8 cellular contexts compared by ENCODE assay signal in the genomic region with DNA sequence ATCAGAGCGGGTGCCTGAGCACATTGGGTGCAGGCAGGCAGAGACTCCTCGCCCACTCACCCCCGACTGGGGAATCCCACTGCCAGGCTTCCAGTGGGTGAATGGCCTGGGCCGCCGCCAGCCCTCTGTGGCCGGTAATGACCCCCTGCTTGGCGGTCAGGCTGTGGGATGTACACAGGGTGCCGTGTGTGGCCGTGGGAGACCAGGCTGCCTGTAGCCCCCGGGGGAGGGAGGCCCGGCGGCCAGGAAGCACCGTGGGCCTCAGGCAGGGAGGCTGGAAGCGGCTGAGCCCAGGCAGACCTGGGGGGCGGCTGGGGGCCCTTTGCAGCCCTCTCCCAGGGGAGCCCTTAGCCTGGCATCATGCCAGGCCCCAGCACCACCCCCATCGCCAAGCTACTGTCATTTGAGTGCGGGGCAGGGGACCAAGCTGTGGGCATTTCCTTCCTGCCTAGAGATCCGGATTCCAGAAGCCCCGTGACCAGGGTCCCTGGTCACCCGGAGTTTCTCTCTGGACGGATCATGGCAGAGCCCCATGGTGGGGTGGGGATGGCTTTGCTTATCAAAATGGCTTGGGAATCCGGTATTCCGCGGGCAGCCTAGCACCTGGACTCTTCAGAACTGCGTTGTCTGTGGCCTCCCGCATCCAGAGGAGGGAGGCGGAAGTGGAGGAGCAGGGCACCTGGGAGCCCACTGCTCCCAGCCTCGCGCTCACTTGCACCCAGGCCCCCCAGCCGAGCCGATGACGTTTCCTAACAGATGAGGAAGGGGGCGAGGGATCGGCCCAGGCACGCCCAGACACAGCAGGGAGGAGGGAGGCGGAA. TPM values are rescaled to one million over a fixed set of nuclear protein-coding genes. Genes with fewer than 3 reads are reported as not detected.
DNase-seq lines count a peak whose midpoint lies in the region; ATAC-seq and TF ChIP-seq lines count a peak whose summit lies in the region.

No MANE protein-coding gene starts in this region.

- ATAC-seq in activated CD8-positive, alpha-beta T cell treated with anti-CD3 and anti-CD28 coated beads for 36 hours = peak; percentile 15
- ATAC-seq in HG03460 (IDR thresholded peaks at IDR 0.05; ENCODE audit: unreplicated experiment) = no peak

- H3K27ac ChIP-seq in muscle layer of colon (ENCODE audit: low read depth, low read length) = peak overlapping the region; percentile 89
- peak overlapping the region; percentile 69 for H3K27ac ChIP-seq in subcutaneous abdominal adipose tissue (ENCODE audit: low read depth, low read length)

- no peak for TF ChIP-seq CTCF in activated CD8-positive, alpha-beta T cell treated with anti-CD3 and anti-CD28 coated beads for 36 hours (IDR thresholded peaks at IDR 0.05)
- no peak for TF ChIP-seq CTCF in epithelial cell of esophagus (IDR thresholded peaks at IDR 0.05; ENCODE audit: insufficient read depth, low read depth, low read length, missing control alignments)

- CTCF ChIA-PET in activated CD8-positive, alpha-beta T cell treated with anti-CD3 and anti-CD28 coated beads for 36 hours (lab: Charles Lee) = interaction anchor here (1.6 to 1.8 kb wide), 2 partner anchors 24 to 77 kb away, joined by 5 to 6 read pairs; no protein-coding TSS in a partner anchor

- H3K4me3 ChIP-seq in epithelial cell of esophagus (ENCODE audit: low read length) (peak overlapping the region; percentile 82), muscle layer of colon (ENCODE audit: low read depth in 1 of 2, low read length in 2 of 2) (peak overlapping the region; percentile 75 to 84), subcutaneous abdominal adipose tissue (ENCODE audit: low read depth in 1 of 5, low read length in 5 of 5) (peak overlapping the region; percentile 67 to 84 (median 80))

- H3K4me3 Mint-ChIP-seq in activated CD8-positive, alpha-beta T cell treated with anti-CD3 and anti-CD28 coated beads for 36 hours = peak overlapping the region; percentile 96

- intact Hi-C loops in activated CD8-positive, alpha-beta T cell treated with anti-CD3 and anti-CD28 coated beads for 36 hours (cut with micrococcal nuclease) = loop anchor here (10.0 kb wide), 1 partner anchor 78 kb away; a partner anchor contains a TSS

- H3K9ac ChIP-seq in muscle layer of colon (ENCODE audit: low read length) (peak overlapping the region; percentile 54), subcutaneous abdominal adipose tissue (ENCODE audit: low read length in 5 of 5) (peak overlapping the region; percentile 26 to 94 (median 83))

- no peaks in the 10 kb centered on the region for H3K27me3 Mint-ChIP-seq in activated CD8-positive, alpha-beta T cell treated with anti-CD3 and anti-CD28 coated beads for 36 hours

- POLR2A ChIA-PET in activated CD8-positive, alpha-beta T cell treated with anti-CD3 and anti-CD28 coated beads for 36 hours (lab: Charles Lee) = interaction anchor here (0.6 to 1.4 kb wide), 2 partner anchors 14 to 82 kb away, joined by 3 to 5 read pairs; no protein-coding TSS in a partner anchor

- H3K9me3 ChIP-seq in muscle layer of colon (ENCODE audit: low read length) = no peaks in the 10 kb centered on the region
- H3K9me3 ChIP-seq in subcutaneous abdominal adipose tissue (ENCODE audit: control insufficient read depth in 5 of 5, low read length in 5 of 5) = no peaks in the 10 kb centered on the region

- H3K36me3 Mint-ChIP-seq in activated CD8-positive, alpha-beta T cell treated with anti-CD3 and anti-CD28 coated beads for 36 hours (ENCODE audit: low read depth) = no peaks in the 10 kb centered on the region

- H3K27ac Mint-ChIP-seq in activated CD8-positive, alpha-beta T cell treated with anti-CD3 and anti-CD28 coated beads for 36 hours = peak overlapping the region; percentile 91

- H3K4me1 ChIP-seq in muscle layer of colon (ENCODE audit: insufficient read depth, low read length) = peaks cover 40% of the 10 kb centered on the region
- peaks cover 4 to 79% (median 72%) of the 10 kb centered on the region in 5 donors for H3K4me1 ChIP-seq in subcutaneous abdominal adipose tissue (ENCODE audit: control insufficient read depth in 5 of 5, insufficient read depth in 5 of 5, low read length in 5 of 5)

- H3K27me3 ChIP-seq in muscle layer of colon (ENCODE audit: control insufficient read depth in 1 of 2, insufficient read depth in 2 of 2, low read length in 2 of 2) = no peaks in the 10 kb centered on the region
- H3K27me3 ChIP-seq in subcutaneous abdominal adipose tissue (ENCODE audit: control insufficient read depth in 5 of 5, insufficient read depth in 4 of 5, low read length in 5 of 5) = no peaks in the 10 kb centered on the region

- H3K9me3 Mint-ChIP-seq in activated CD8-positive, alpha-beta T cell treated with anti-CD3 and anti-CD28 coated beads for 36 hours = no peaks in the 10 kb centered on the region

- H3K4me1 Mint-ChIP-seq in activated CD8-positive, alpha-beta T cell treated with anti-CD3 and anti-CD28 coated beads for 36 hours (ENCODE audit: low read depth) = peaks cover 16% of the 10 kb centered on the region

- no peaks in the 10 kb centered on the region for H3K36me3 ChIP-seq in muscle layer of colon (ENCODE audit: insufficient read depth, low read length)
- no peaks in the 10 kb centered on the region for H3K36me3 ChIP-seq in subcutaneous abdominal adipose tissue (ENCODE audit: control insufficient read depth in 5 of 5, insufficient read depth in 5 of 5, low read length in 5 of 5)

- peak; percentile 58 for DNase-seq in AG08396 (ENCODE audit: low spot score)
- peak; percentile 48 for DNase-seq in GM19238 (ENCODE audit: insufficient read length, low spot score)
- DNase-seq in NCI-H226 = peak; percentile 95
- peak; percentile 80 for DNase-seq in activated CD8-positive, alpha-beta T cell treated with anti-CD3 and anti-CD28 coated beads for 36 hours
- peak; percentile 79 for DNase-seq in epithelial cell of esophagus (ENCODE audit: low read depth)

RNA-seq across cellular contexts. Expression of a gene that starts 1.1 kb away (rescaled TPM):
- 10 to 100 TPM; 30.3 to 32.3 TPM for total RNA-seq in activated CD8-positive, alpha-beta T cell treated with anti-CD3 and anti-CD28 coated beads for 36 hours

RNA-seq across cellular contexts. Expression of a gene that starts 55.1 kb away (rescaled TPM):
- total RNA-seq in activated CD8-positive, alpha-beta T cell treated with anti-CD3 and anti-CD28 coated beads for 36 hours = under 1 TPM; 0.11 to 0.14 TPM
